In the genomic region with DNA sequence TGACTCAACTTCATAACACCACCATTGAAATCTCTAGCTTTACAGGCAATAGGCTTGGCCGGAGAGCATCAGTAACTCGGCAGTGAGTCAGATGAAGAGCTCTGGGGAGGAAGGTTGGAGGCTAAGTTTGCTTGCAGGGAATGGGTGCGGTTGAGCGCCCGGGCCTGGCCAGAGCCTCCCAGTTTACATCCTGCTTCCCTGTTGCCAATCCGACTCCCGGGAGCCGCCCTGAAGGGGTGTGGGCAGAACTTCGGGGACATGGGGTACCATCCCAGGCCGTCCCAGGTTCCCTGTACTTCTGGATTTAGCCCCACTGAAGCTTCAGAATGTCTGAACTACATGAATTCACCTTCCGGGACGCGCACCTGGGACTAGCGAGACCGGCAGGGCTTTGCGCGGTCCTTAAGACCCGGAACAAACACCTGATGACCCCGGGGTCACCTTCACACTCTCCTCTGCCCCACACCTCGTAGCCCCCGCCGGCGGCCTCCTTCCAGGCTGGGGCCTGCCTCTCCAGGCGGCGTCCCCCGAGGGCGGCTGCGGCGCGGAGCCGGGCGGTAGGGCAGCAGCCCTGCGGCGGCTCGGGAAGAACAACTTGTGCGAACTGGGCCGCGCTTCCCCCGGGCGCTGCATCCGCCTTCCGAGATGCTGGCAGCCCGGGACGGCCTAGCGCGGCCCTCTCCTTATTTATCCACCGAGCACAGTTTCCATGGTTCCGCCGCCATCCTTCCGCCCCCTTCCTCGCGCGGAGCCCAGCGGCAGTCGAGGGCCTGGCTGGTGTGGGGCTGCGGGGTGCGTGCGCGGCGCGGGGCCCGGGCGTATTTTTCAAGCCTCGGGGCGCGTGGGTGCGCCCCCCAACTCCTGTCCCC, we compare ENCODE assay signal across 1 cellular context.
TF ChIP-seq lines count a peak whose summit lies in the region.

No MANE protein-coding gene starts in this region.

TF ChIP-seq in GM23338, 12 proteins besides CTCF, POLR2A, EP300 and RAD21:
- TF ChIP-seq, protein P1, sequence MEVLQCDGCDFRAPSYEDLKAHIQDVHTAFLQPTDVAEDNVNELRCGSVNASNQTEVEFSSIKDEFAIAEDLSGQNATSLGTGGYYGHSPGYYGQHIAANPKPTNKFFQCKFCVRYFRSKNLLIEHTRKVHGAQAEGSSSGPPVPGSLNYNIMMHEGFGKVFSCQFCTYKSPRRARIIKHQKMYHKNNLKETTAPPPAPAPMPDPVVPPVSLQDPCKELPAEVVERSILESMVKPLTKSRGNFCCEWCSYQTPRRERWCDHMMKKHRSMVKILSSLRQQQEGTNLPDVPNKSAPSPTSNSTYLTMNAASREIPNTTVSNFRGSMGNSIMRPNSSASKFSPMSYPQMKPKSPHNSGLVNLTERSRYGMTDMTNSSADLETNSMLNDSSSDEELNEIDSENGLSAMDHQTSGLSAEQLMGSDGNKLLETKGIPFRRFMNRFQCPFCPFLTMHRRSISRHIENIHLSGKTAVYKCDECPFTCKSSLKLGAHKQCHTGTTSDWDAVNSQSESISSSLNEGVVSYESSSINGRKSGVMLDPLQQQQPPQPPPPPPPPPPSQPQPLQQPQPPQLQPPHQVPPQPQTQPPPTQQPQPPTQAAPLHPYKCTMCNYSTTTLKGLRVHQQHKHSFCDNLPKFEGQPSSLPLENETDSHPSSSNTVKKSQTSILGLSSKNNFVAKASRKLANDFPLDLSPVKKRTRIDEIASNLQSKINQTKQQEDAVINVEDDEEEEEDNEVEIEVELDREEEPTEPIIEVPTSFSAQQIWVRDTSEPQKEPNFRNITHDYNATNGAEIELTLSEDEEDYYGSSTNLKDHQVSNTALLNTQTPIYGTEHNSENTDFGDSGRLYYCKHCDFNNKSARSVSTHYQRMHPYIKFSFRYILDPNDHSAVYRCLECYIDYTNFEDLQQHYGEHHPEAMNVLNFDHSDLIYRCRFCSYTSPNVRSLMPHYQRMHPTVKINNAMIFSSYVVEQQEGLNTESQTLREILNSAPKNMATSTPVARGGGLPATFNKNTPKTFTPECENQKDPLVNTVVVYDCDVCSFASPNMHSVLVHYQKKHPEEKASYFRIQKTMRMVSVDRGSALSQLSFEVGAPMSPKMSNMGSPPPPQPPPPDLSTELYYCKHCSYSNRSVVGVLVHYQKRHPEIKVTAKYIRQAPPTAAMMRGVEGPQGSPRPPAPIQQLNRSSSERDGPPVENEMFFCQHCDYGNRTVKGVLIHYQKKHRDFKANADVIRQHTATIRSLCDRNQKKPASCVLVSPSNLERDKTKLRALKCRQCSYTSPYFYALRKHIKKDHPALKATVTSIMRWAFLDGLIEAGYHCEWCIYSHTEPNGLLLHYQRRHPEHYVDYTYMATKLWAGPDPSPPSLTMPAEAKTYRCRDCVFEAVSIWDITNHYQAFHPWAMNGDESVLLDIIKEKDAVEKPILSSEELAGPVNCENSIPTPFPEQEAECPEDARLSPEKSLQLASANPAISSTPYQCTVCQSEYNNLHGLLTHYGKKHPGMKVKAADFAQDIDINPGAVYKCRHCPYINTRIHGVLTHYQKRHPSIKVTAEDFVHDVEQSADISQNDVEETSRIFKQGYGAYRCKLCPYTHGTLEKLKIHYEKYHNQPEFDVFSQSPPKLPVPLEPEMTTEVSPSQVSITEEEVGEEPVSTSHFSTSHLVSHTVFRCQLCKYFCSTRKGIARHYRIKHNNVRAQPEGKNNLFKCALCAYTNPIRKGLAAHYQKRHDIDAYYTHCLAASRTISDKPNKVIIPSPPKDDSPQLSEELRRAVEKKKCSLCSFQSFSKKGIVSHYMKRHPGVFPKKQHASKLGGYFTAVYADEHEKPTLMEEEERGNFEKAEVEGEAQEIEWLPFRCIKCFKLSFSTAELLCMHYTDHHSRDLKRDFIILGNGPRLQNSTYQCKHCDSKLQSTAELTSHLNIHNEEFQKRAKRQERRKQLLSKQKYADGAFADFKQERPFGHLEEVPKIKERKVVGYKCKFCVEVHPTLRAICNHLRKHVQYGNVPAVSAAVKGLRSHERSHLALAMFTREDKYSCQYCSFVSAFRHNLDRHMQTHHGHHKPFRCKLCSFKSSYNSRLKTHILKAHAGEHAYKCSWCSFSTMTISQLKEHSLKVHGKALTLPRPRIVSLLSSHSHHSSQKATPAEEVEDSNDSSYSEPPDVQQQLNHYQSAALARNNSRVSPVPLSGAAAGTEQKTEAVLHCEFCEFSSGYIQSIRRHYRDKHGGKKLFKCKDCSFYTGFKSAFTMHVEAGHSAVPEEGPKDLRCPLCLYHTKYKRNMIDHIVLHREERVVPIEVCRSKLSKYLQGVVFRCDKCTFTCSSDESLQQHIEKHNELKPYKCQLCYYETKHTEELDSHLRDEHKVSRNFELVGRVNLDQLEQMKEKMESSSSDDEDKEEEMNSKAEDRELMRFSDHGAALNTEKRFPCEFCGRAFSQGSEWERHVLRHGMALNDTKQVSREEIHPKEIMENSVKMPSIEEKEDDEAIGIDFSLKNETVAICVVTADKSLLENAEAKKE (CRISPR knock-in tag; IDR thresholded peaks at IDR 0.05) = no peak
- TF ChIP-seq CREB1 (CRISPR knock-in tag; IDR thresholded peaks at IDR 0.05; ENCODE audit: low read depth) (no peak), POLR2AphosphoS5 (IDR thresholded peaks at IDR 0.05; ENCODE audit: low read depth) (peak; percentile 34; the same call in 1 of the 2 replicates), STAT1 (IDR thresholded peaks at IDR 0.05; ENCODE audit: unreplicated experiment) (no peak), EZH2 (IDR thresholded peaks at IDR 0.05; ENCODE audit: low read depth, unreplicated experiment) (no peak)
- TF ChIP-seq, protein P2, sequence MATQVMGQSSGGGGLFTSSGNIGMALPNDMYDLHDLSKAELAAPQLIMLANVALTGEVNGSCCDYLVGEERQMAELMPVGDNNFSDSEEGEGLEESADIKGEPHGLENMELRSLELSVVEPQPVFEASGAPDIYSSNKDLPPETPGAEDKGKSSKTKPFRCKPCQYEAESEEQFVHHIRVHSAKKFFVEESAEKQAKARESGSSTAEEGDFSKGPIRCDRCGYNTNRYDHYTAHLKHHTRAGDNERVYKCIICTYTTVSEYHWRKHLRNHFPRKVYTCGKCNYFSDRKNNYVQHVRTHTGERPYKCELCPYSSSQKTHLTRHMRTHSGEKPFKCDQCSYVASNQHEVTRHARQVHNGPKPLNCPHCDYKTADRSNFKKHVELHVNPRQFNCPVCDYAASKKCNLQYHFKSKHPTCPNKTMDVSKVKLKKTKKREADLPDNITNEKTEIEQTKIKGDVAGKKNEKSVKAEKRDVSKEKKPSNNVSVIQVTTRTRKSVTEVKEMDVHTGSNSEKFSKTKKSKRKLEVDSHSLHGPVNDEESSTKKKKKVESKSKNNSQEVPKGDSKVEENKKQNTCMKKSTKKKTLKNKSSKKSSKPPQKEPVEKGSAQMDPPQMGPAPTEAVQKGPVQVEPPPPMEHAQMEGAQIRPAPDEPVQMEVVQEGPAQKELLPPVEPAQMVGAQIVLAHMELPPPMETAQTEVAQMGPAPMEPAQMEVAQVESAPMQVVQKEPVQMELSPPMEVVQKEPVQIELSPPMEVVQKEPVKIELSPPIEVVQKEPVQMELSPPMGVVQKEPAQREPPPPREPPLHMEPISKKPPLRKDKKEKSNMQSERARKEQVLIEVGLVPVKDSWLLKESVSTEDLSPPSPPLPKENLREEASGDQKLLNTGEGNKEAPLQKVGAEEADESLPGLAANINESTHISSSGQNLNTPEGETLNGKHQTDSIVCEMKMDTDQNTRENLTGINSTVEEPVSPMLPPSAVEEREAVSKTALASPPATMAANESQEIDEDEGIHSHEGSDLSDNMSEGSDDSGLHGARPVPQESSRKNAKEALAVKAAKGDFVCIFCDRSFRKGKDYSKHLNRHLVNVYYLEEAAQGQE (IDR thresholded peaks at IDR 0.05; ENCODE audit: unreplicated experiment) = no peak
TF ChIP-seq in GM23338: peak in this region for 1.
